Comparison of ENCODE assay signal across 8 cellular contexts in genomic region chr16:711548-712320, GRCh38.
DNase-seq lines count a peak whose midpoint lies in the region; ATAC-seq lines count a peak whose summit lies in the region.

No MANE protein-coding gene starts in this region.

- ATAC-seq in HG02588 (IDR thresholded peaks at IDR 0.05; ENCODE audit: unreplicated experiment) = no peak

- DNase-seq in DMS153 treated with DMSO at 0.1 percent for 48 hours (lab: John Stamatoyannopoulos, UW; ENCODE audit: unreplicated experiment) = peak; percentile 37
- no peak for DNase-seq in DMS153 (lab: John Stamatoyannopoulos, UW)
- DNase-seq in NCI-H1105 (lab: John Stamatoyannopoulos, UW) = peak; percentile 24
- peak; percentile 72 to 78 for DNase-seq in activated CD4-positive, alpha-beta T cell treated with anti-CD3 and anti-CD28 coated beads for 24 hours (ENCODE audit: low read depth in 2 of 2)
- DNase-seq in central memory CD4-positive, alpha-beta T cell = peak; percentile 70
- DNase-seq in kidney tubule cell (ENCODE audit: low spot score) = peak; percentile 76
- DNase-seq in stimulated activated CD4-positive, alpha-beta T cell treated with anti-CD3 and anti-CD28 coated beads, Interleukin-4, amount 100 ng/mL, for 4 hours = peak; percentile 62 to 81
